Comparison of ENCODE assay signal across 14 cellular contexts in the genomic region with DNA sequence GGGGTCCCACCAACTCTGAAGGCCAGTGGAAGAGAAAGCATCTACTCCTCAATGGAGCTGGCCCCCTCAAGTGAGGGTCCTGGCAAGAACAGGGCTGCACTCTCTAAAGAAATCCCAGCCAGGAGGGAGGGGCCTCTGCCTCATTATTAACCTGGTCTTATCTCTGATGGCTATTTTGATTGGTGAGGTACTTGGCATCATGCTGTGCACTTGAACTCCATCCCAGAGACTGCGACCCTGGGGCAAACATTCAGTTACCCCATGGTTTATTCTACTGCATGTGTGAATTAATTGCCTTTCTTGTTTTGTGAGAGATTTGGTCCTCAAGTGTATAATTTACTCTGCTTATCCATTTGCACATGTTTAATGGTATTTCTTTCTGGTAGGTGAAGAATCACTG. TPM values are rescaled to one million over a fixed set of nuclear protein-coding genes. Genes with fewer than 3 reads are reported as not detected.
DNase-seq lines count a peak whose midpoint lies in the region; ATAC-seq and TF ChIP-seq lines count a peak whose summit lies in the region.
"Had no signal": no experiment of that assay in that cellular context is flagged by ENCODE, and none has a peak within 500 bp of the region (broad histone marks: within the 10 kb centered on the region; RNA-seq: fewer than 3 reads in every experiment).

No MANE protein-coding gene starts in this region.

- H3K4me1 ChIP-seq in GM23338 (ENCODE audit: insufficient read depth) (no peaks in the 10 kb centered on the region; the same call in 1 of the 2 replicates), KMS-11 (ENCODE audit: low read depth, poor library complexity, severe bottlenecking) (peaks cover 30% of the 10 kb centered on the region), endodermal cell (ENCODE audit: control insufficient read depth, insufficient read depth, low read length) (no peaks in the 10 kb centered on the region)

- peaks cover 5% of the 10 kb centered on the region for H3K27me3 Mint-ChIP-seq in GM23338 (ENCODE audit: insufficient read depth, low read depth, poor library complexity)
- peaks cover 16% of the 10 kb centered on the region for H3K27me3 Mint-ChIP-seq in endodermal cell (ENCODE audit: insufficient read depth)

- H3K27ac Mint-ChIP-seq in GM23338 (no peak overlapping the region), endodermal cell (no peak overlapping the region)
- H3K27ac Mint-ChIP-seq: CD4-positive, CD25-positive, alpha-beta regulatory T cell; HFFc6 had no signal

- H3K79me2 ChIP-seq in GM23338 (replicated peaks; ENCODE audit: insufficient read depth): no peaks in the 10 kb centered on the region
- H3K79me2 ChIP-seq in KMS-11 (ENCODE audit: insufficient read depth, low read depth): no peaks in the 10 kb centered on the region

- H3K36me3 Mint-ChIP-seq in GM23338 (ENCODE audit: low read depth) (no peaks in the 10 kb centered on the region; the same call in 2 of the 3 replicates), endodermal cell (ENCODE audit: low read depth) (no peaks in the 10 kb centered on the region)
- H3K36me3 Mint-ChIP-seq: CD4-positive, CD25-positive, alpha-beta regulatory T cell had no signal

- H3K9me3 ChIP-seq in endodermal cell (ENCODE audit: control insufficient read depth, low read length): no peaks in the 10 kb centered on the region
- H3K9me3 ChIP-seq: BLaER1 treated with 17β-estradiol and CSF1 and Interleukin-3, amounts not matched to agents 10 nM and 100 nM had no signal

- H3K4me3 ChIP-seq in GM23338 (no peak overlapping the region), KMS-11 (IDR thresholded peaks at IDR 0.05; ENCODE audit: insufficient read depth, low read depth, low read length) (no peak overlapping the region), endodermal cell (ENCODE audit: low read length) (no peak overlapping the region)
- H3K4me3 ChIP-seq: BLaER1 treated with 17β-estradiol and CSF1 and Interleukin-3, amounts not matched to agents 10 nM and 100 nM; GM23248 had no signal

- H3K9ac ChIP-seq in KMS-11: no peak overlapping the region
- no peak overlapping the region for H3K9ac ChIP-seq in endodermal cell (ENCODE audit: extremely low read depth, low read length, poor library complexity, severe bottlenecking)
- H3K9ac ChIP-seq: BLaER1 treated with 17β-estradiol and CSF1 and Interleukin-3, amounts not matched to agents 10 nM and 100 nM; GM23248 had no signal

- TF ChIP-seq CTCF in GM23338 (conservative IDR thresholded peaks at IDR 0.05; ENCODE audit: low read depth in 2 of 2) (no peak), KMS-11 (conservative IDR thresholded peaks at IDR 0.05; ENCODE audit: low read depth, low read length) (no peak), endodermal cell (conservative IDR thresholded peaks at IDR 0.05) (no peak)

- DNase-seq in NCI-H1417 (lab: John Stamatoyannopoulos, UW): peak in 2 of 3 experiments; percentile 52 to 72
- DNase-seq in NCI-H1417 treated with DMSO at 0.1 percent for 48 hours (lab: John Stamatoyannopoulos, UW): no peak
- DNase-seq in GM23338 (ENCODE audit: low spot score): peak; percentile 13
- peak; percentile 60 for DNase-seq in endodermal cell
- no peak for DNase-seq in NCI-H1092 (lab: John Stamatoyannopoulos, UW)
- no peak for DNase-seq in kidney tubule cell (ENCODE audit: low spot score)
- DNase-seq in amygdala (lab: John Stamatoyannopoulos, UW): no peak
- DNase-seq: GF-D8 had no signal

- ATAC-seq in GM23338: no peak

- 20 to 45% methylated on average over 1 of the region's 1 CpG for WGBS in endodermal cell (ENCODE audit: insufficient coverage in 1 of 2, insufficient read length in 1 of 2), 2 experiments

- H3K4me3 Mint-ChIP-seq in GM23338 (no peak overlapping the region), endodermal cell (no peak overlapping the region)
- H3K4me3 Mint-ChIP-seq: CD4-positive, CD25-positive, alpha-beta regulatory T cell; H9; HFFc6 had no signal

- H3F3A ChIP-seq in GM23338 (replicated peaks; ENCODE audit: low read depth): no peaks in the 10 kb centered on the region

- H4K20me1 ChIP-seq in GM23338 (replicated peaks; ENCODE audit: insufficient read depth): no peaks in the 10 kb centered on the region
- no peaks in the 10 kb centered on the region for H4K20me1 ChIP-seq in KMS-11 (ENCODE audit: insufficient read depth)

- H2AFZ ChIP-seq in GM23338 (no peak overlapping the region), KMS-11 (ENCODE audit: low read depth) (no peak overlapping the region)
- H2AFZ ChIP-seq: GM23248 had no signal

- H3K4me2 ChIP-seq in GM23338 (peak overlapping the region; percentile 59), KMS-11 (peak overlapping the region; percentile 10; the same call in 1 of the 2 replicates)
- H3K4me2 ChIP-seq: BLaER1 treated with 17β-estradiol and CSF1 and Interleukin-3, amounts not matched to agents 10 nM and 100 nM had no signal

- H3K36me3 ChIP-seq in GM23338 (ENCODE audit: insufficient read depth): no peaks in the 10 kb centered on the region
- H3K36me3 ChIP-seq in KMS-11 (ENCODE audit: insufficient read depth): no peaks in the 10 kb centered on the region
- H3K36me3 ChIP-seq in endodermal cell (ENCODE audit: control insufficient read depth, insufficient read depth, low read length): no peaks in the 10 kb centered on the region
- H3K36me3 ChIP-seq: BLaER1 treated with 17β-estradiol and CSF1 and Interleukin-3, amounts not matched to agents 10 nM and 100 nM had no signal

- H3K27ac ChIP-seq in GM23338 (ENCODE audit: low read depth) (no peak overlapping the region), KMS-11 (no peak overlapping the region), endodermal cell (ENCODE audit: low read depth, low read length) (no peak overlapping the region)
- H3K27ac ChIP-seq: BLaER1 treated with 17β-estradiol and CSF1 and Interleukin-3, amounts not matched to agents 10 nM and 100 nM; GM23248 had no signal

- H3K4me1 Mint-ChIP-seq in GM23338 (peaks cover 13% of the 10 kb centered on the region; the same call in 2 of the 3 replicates), endodermal cell (peaks cover 14% of the 10 kb centered on the region)

- no peaks in the 10 kb centered on the region for H3K9me2 ChIP-seq in GM23338 (ENCODE audit: insufficient read depth)

- H3K27me3 ChIP-seq in GM23338 (ENCODE audit: insufficient read depth) (peaks cover 23% of the 10 kb centered on the region), KMS-11 (ENCODE audit: insufficient read depth, low read depth) (no peaks in the 10 kb centered on the region), endodermal cell (ENCODE audit: control insufficient read depth, insufficient read depth, low read length, poor library complexity, severe bottlenecking) (no peaks in the 10 kb centered on the region)
- H3K27me3 ChIP-seq: BLaER1 treated with 17β-estradiol and CSF1 and Interleukin-3, amounts not matched to agents 10 nM and 100 nM had no signal

- no peaks in the 10 kb centered on the region; the same call in 2 of the 3 replicates for H3K9me3 Mint-ChIP-seq in GM23338
- H3K9me3 Mint-ChIP-seq in endodermal cell: no peaks in the 10 kb centered on the region
- H3K9me3 Mint-ChIP-seq: H9, HFFc6 had no signal

TF ChIP-seq in GM23338, 12 proteins besides CTCF, POLR2A, EP300 and RAD21 (continues in another document):
- TF ChIP-seq ZNF331 (CRISPR knock-in tag; IDR thresholded peaks at IDR 0.05; ENCODE audit: low read depth) (no peak), STAT1 (IDR thresholded peaks at IDR 0.05; ENCODE audit: unreplicated experiment) (no peak)

RNA-seq across cellular contexts. Expression of a gene that starts 55.0 kb away (rescaled TPM):
- total RNA-seq in GM23338 (2014; rRNA removed; shearing (Covaris generic)): 11.9 and 19.6 TPM in 2 replicates
- polyA plus RNA-seq in GM23338 (2016; fragmentation: Nextera tagmentation; extraction: Ambion mirVana): 7.6 and 8.1 TPM in 2 replicates
- total RNA-seq in endodermal cell: 10 to 100 TPM; 26.9 to 40.6 TPM
- 18.1 TPM for polyA plus RNA-seq in endodermal cell (2013, experiment 1 of 2)
- polyA plus RNA-seq in endodermal cell (2013, experiment 2 of 2): 17.5 TPM

Comparison
In these comparisons a context has a peak if more than half of its experiments do, and no peak if none do; other contexts are left out.
1. DNase-seq: peak in NCI-H1417 (2 of 3), GM23338 (single experiment) and endodermal cell (single experiment); none in NCI-H1417 treated with DMSO at 0.1 percent for 48 hours (single experiment), NCI-H1092 (single experiment), kidney tubule cell (single experiment) and amygdala (0 of 56).